32 cellular contexts compared by ENCODE assay signal in genomic region chrX:25125483-25125882, GRCh38.
"Had no signal": no experiment of that assay in that cellular context is flagged by ENCODE, and none has a peak within 500 bp of the region (broad histone marks: within the 10 kb centered on the region; RNA-seq: fewer than 3 reads in every experiment).

No MANE protein-coding gene starts in this region.

- H3K27ac Mint-ChIP-seq: activated B cell treated with CpG ODN at 0.5 μM for 24 hours; activated CD8-positive, alpha-beta T cell treated with anti-CD3 and anti-CD28 coated beads for 36 hours; activated naive CD4-positive, alpha-beta T cell treated with anti-CD3 and anti-CD28 coated beads for 36 hours; activated naive CD4-positive, alpha-beta T cell treated with anti-CD3 and anti-CD28 coated beads, Interleukin-2, amount 50 U/mL, for 24 hours; activated naive CD8-positive, alpha-beta T cell treated with anti-CD3 and anti-CD28 coated beads for 36 hours; activated naive CD8-positive, alpha-beta T cell treated with anti-CD3 and anti-CD28 coated beads, Interleukin-2, amount 50 U/mL, for 24 hours; activated T-helper 2 cell treated with anti-CD3 and anti-CD28 coated beads, Interferon-gamma antibody, Interleukin-2, Interleukin-4, amounts not matched to agents 10 μg/mL and 5 μg/mL and 100 μg/mL, durations not matched to agents 14 hours and 24 hours and 36 hours; effector memory CD8-positive, alpha-beta T cell; T-helper 17 cell; T-helper 2 cell treated with Interferon-gamma antibody and Interleukin-4, amounts not matched to agents 5 μg/mL and 100 μg/mL, for 36 hours had no signal

- H3K9me3 Mint-ChIP-seq: activated CD8-positive, alpha-beta T cell treated with anti-CD3 and anti-CD28 coated beads for 36 hours; activated naive CD4-positive, alpha-beta T cell treated with anti-CD3 and anti-CD28 coated beads for 36 hours; activated naive CD4-positive, alpha-beta T cell treated with anti-CD3 and anti-CD28 coated beads, Interleukin-2, amount 50 U/mL, for 24 hours; activated naive CD8-positive, alpha-beta T cell treated with anti-CD3 and anti-CD28 coated beads for 36 hours; activated naive CD8-positive, alpha-beta T cell treated with anti-CD3 and anti-CD28 coated beads, Interleukin-2, amount 50 U/mL, for 24 hours; activated T-cell treated with anti-CD3 and anti-CD28 coated beads, Interleukin-2, amount 50 U/mL, for 4 hours; activated T-helper 2 cell treated with anti-CD3 and anti-CD28 coated beads, Interferon-gamma antibody, Interleukin-2, Interleukin-4, amounts not matched to agents 10 μg/mL and 5 μg/mL and 100 μg/mL, durations not matched to agents 14 hours and 24 hours and 36 hours; effector memory CD8-positive, alpha-beta T cell; T-helper 2 cell treated with Interferon-gamma antibody and Interleukin-4, amounts not matched to agents 5 μg/mL and 100 μg/mL, for 36 hours had no signal

- H3K4me1 Mint-ChIP-seq: activated B cell treated with CpG ODN at 0.5 μM for 24 hours; activated naive CD4-positive, alpha-beta T cell treated with anti-CD3 and anti-CD28 coated beads, Interleukin-2, amount 50 U/mL, for 24 hours; activated naive CD8-positive, alpha-beta T cell treated with anti-CD3 and anti-CD28 coated beads for 36 hours; activated naive CD8-positive, alpha-beta T cell treated with anti-CD3 and anti-CD28 coated beads, Interleukin-2, amount 50 U/mL, for 24 hours; T-helper 17 cell had no signal

- H3K36me3 Mint-ChIP-seq: activated naive CD4-positive, alpha-beta T cell treated with anti-CD3 and anti-CD28 coated beads, Interleukin-2, amount 50 U/mL, for 24 hours; activated naive CD8-positive, alpha-beta T cell treated with anti-CD3 and anti-CD28 coated beads for 36 hours had no signal

- H3K4me3 Mint-ChIP-seq: activated B cell treated with CpG ODN at 0.5 μM for 24 hours; activated CD8-positive, alpha-beta T cell treated with anti-CD3 and anti-CD28 coated beads for 36 hours; activated naive CD4-positive, alpha-beta T cell treated with anti-CD3 and anti-CD28 coated beads for 36 hours; activated naive CD4-positive, alpha-beta T cell treated with anti-CD3 and anti-CD28 coated beads, Interleukin-2, amount 50 U/mL, for 24 hours; activated naive CD8-positive, alpha-beta T cell treated with anti-CD3 and anti-CD28 coated beads for 36 hours; activated naive CD8-positive, alpha-beta T cell treated with anti-CD3 and anti-CD28 coated beads, Interleukin-2, amount 50 U/mL, for 24 hours; activated T-cell treated with anti-CD3 and anti-CD28 coated beads, Interleukin-2, amount 50 U/mL, for 4 hours; effector memory CD8-positive, alpha-beta T cell; T-helper 17 cell; T-helper 2 cell treated with Interferon-gamma antibody and Interleukin-4, amounts not matched to agents 5 μg/mL and 100 μg/mL, for 36 hours had no signal

- H3K9me3 ChIP-seq: adrenal gland, body of pancreas, gastrocnemius medialis had no signal

- H3K4me1 ChIP-seq: adrenal gland, body of pancreas, esophagus muscularis mucosa, foreskin keratinocyte, gastrocnemius medialis, heart right ventricle had no signal

- DNase-seq: activated B cell treated with CpG ODN at 0.5 μM for 24 hours; activated CD4-positive, alpha-beta T cell treated with anti-CD3 and anti-CD28 coated beads for 48 hours; activated CD4-positive, alpha-beta T cell treated with anti-CD3 and anti-CD28 coated beads, Interleukin-2, amount 50 U/mL, for 1 hour; activated CD4-positive, alpha-beta T cell treated with anti-CD3 and anti-CD28 coated beads, Interleukin-2, amount 50 U/mL, for 48 hours; activated CD8-positive, alpha-beta memory T cell treated with anti-CD3 and anti-CD28 coated beads for 24 hours; activated CD8-positive, alpha-beta T cell treated with anti-CD3 and anti-CD28 coated beads for 36 hours; activated effector memory CD4-positive, alpha-beta T cell treated with anti-CD3 and anti-CD28 coated beads, Interleukin-2, amount 50 U/mL, for 16 hours; activated naive CD4-positive, alpha-beta T cell treated with anti-CD3 and anti-CD28 coated beads for 36 hours; activated naive CD8-positive, alpha-beta T cell treated with anti-CD3 and anti-CD28 coated beads for 36 hours; activated naive CD8-positive, alpha-beta T cell treated with anti-CD3 and anti-CD28 coated beads, Interleukin-2, amount 50 U/mL, for 24 hours; activated T-cell treated with anti-CD3 and anti-CD28 coated beads, Interleukin-2, amount 50 U/mL, for 4 hours; adrenal gland; amygdala; aorta; caudate nucleus; cortex of kidney; dermis blood vessel endothelial cell; effector CD4-positive, alpha-beta T cell; effector memory CD8-positive, alpha-beta T cell; erythroblast; foreskin keratinocyte; gastrocnemius medialis; heart right ventricle; T-helper 17 cell; T1000; WERI-Rb-1 had no signal

- H3K27me3 Mint-ChIP-seq: activated B cell treated with CpG ODN at 0.5 μM for 24 hours had no signal

- ATAC-seq: activated CD4-positive, CD25-positive, alpha-beta regulatory T cell treated with anti-CD3 and anti-CD28 coated beads, Interleukin-2, amount 50 U/mL, for 24 hours; activated CD8-positive, alpha-beta T cell treated with anti-CD3 and anti-CD28 coated beads for 36 hours; activated naive CD8-positive, alpha-beta T cell treated with anti-CD3 and anti-CD28 coated beads, Interleukin-2, amount 50 U/mL, for 24 hours; activated T-cell treated with anti-CD3 and anti-CD28 coated beads, Interleukin-2, amount 50 U/mL, for 4 hours; body of pancreas; effector memory CD8-positive, alpha-beta T cell; foreskin keratinocyte; gastrocnemius medialis; heart right ventricle; T-helper 17 cell had no signal

- H3K27ac ChIP-seq: adrenal gland, body of pancreas, esophagus muscularis mucosa, foreskin keratinocyte, gastrocnemius medialis, heart right ventricle, WERI-Rb-1 had no signal

- H3K4me3 ChIP-seq: adrenal gland, body of pancreas, esophagus muscularis mucosa, gastrocnemius medialis, heart right ventricle had no signal

- H3K27me3 ChIP-seq: body of pancreas, esophagus muscularis mucosa, foreskin keratinocyte, gastrocnemius medialis had no signal

- H3K36me3 ChIP-seq: adrenal gland, esophagus muscularis mucosa, gastrocnemius medialis, heart right ventricle, WERI-Rb-1 had no signal
